ENCODE assay signal across 1 cellular context in the genomic region with DNA sequence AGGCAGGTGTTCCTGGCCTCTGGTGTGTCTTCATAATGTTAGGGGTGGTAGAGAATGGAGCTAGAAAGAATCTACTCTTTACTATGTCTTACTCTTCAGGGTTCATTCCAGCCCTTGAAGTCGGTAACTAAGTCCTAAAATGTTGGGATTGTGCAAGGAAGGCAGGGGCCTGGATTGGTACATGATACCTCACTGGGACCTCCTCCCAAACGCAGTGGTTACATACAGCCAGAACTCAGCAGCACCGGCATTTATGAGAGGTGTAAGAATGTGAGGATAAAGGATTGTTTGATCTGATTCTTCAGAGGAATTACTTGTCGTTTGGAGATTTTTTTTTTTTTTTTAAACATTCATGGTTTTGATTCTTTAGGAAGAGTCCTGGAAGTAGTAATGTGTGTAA.
TF ChIP-seq lines count a peak whose summit lies in the region.

No MANE protein-coding gene starts in this region.

TF ChIP-seq in WTC11, 78 proteins besides CTCF, POLR2A, EP300 and RAD21 (continued from another document):
- TF ChIP-seq, protein P1, sequence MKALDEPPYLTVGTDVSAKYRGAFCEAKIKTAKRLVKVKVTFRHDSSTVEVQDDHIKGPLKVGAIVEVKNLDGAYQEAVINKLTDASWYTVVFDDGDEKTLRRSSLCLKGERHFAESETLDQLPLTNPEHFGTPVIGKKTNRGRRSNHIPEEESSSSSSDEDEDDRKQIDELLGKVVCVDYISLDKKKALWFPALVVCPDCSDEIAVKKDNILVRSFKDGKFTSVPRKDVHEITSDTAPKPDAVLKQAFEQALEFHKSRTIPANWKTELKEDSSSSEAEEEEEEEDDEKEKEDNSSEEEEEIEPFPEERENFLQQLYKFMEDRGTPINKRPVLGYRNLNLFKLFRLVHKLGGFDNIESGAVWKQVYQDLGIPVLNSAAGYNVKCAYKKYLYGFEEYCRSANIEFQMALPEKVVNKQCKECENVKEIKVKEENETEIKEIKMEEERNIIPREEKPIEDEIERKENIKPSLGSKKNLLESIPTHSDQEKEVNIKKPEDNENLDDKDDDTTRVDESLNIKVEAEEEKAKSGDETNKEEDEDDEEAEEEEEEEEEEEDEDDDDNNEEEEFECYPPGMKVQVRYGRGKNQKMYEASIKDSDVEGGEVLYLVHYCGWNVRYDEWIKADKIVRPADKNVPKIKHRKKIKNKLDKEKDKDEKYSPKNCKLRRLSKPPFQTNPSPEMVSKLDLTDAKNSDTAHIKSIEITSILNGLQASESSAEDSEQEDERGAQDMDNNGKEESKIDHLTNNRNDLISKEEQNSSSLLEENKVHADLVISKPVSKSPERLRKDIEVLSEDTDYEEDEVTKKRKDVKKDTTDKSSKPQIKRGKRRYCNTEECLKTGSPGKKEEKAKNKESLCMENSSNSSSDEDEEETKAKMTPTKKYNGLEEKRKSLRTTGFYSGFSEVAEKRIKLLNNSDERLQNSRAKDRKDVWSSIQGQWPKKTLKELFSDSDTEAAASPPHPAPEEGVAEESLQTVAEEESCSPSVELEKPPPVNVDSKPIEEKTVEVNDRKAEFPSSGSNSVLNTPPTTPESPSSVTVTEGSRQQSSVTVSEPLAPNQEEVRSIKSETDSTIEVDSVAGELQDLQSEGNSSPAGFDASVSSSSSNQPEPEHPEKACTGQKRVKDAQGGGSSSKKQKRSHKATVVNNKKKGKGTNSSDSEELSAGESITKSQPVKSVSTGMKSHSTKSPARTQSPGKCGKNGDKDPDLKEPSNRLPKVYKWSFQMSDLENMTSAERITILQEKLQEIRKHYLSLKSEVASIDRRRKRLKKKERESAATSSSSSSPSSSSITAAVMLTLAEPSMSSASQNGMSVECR (CRISPR knock-in tag; IDR thresholded peaks at IDR 0.05; ENCODE audit: borderline replicate concordance) = no peak
- no peak for TF ChIP-seq ZNF423 (CRISPR knock-in tag; IDR thresholded peaks at IDR 0.05)
